1 cellular context compared by ENCODE assay signal in genomic region chr17:78735832-78736525, GRCh38.
A peak's percentile ranks its signal among the peaks of the same experiment; 100 is the strongest.
TF ChIP-seq lines count a peak whose summit lies in the region.

No MANE protein-coding gene starts in this region.

TF ChIP-seq in K562, 482 proteins besides CTCF, POLR2A, EP300 and RAD21 (continued from another document and continues in another):
- TF ChIP-seq ATF3 (IDR thresholded peaks at IDR 0.05), result peak; percentile 39; the same call in 1 of the 2 replicates
- no peak for TF ChIP-seq ATF3 (CRISPR knock-in tag; conservative IDR thresholded peaks at IDR 0.05)
- no peak for TF ChIP-seq CBX8 (IDR thresholded peaks at IDR 0.05; ENCODE audit: borderline replicate concordance, extremely low read depth, low read depth, low read length, poor library complexity, severe bottlenecking)
- peak; percentile 13; the same call in 1 of the 2 replicates for TF ChIP-seq TCF3 (CRISPR knock-in tag; IDR thresholded peaks at IDR 0.05)
- peak; percentile 23; the same call in 1 of the 2 replicates for TF ChIP-seq DPF2 (IDR thresholded peaks at IDR 0.05)
- no peak for TF ChIP-seq MBD2 (IDR thresholded peaks at IDR 0.05; ENCODE audit: borderline replicate concordance, low read depth)
- peak; percentile 33; the same call in 1 of the 2 replicates for TF ChIP-seq EHMT2 (IDR thresholded peaks at IDR 0.05)
- TF ChIP-seq NBN (IDR thresholded peaks at IDR 0.05; ENCODE audit: low read depth), result peak; percentile 72; the same call in 1 of the 2 replicates
- no peak for TF ChIP-seq HDAC2 (IDR thresholded peaks at IDR 0.05)
- no peak for TF ChIP-seq NCOA6 (IDR thresholded peaks at IDR 0.05)
- TF ChIP-seq PRDM10 (IDR thresholded peaks at IDR 0.05; ENCODE audit: partially characterized antibody), result peak; percentile 42
- peak; percentile 49; the same call in 1 of the 2 replicates for TF ChIP-seq JUN (IDR thresholded peaks at IDR 0.05; ENCODE audit: borderline replicate concordance, low read depth, low read length)
- no peak for TF ChIP-seq JUN (CRISPR knock-in tag; IDR thresholded peaks at IDR 0.05; ENCODE audit: borderline replicate concordance)
- TF ChIP-seq SMARCA4 (IDR thresholded peaks at IDR 0.05), result peak; percentile 45; the same call in 1 of the 2 replicates
- peak; percentile 27 for TF ChIP-seq ASH1L (IDR thresholded peaks at IDR 0.05; ENCODE audit: borderline replicate concordance, low read depth, partially characterized antibody)
- TF ChIP-seq SMARCE1 (IDR thresholded peaks at IDR 0.05), result 0 out of 2 replicates have a peak, but pooled peaks have one; percentile 16
- peak in 1 of 2 experiments; percentile 48 for TF ChIP-seq AFF1 (IDR thresholded peaks at IDR 0.05; ENCODE audit: low read depth in 1 of 2, partially characterized antibody in 2 of 2)
- TF ChIP-seq ELF1 (tag; IDR thresholded peaks at IDR 0.05), result peak; percentile 38; the same call in 1 of the 2 replicates
- TF ChIP-seq MAZ (CRISPR knock-in tag; conservative IDR thresholded peaks at IDR 0.05 in 1 of 2, IDR thresholded peaks at IDR 0.05 in 1 of 2), result no peak
- no peak for TF ChIP-seq USF2 (CRISPR knock-in tag; IDR thresholded peaks at IDR 0.05)
- no peak; the same call in 1 of the 2 replicates for TF ChIP-seq SMARCA5 (IDR thresholded peaks at IDR 0.05)
- TF ChIP-seq NUFIP1 (IDR thresholded peaks at IDR 0.05; ENCODE audit: partially characterized antibody), result no peak
- TF ChIP-seq ZFP30 (CRISPR knock-in tag; IDR thresholded peaks at IDR 0.05; ENCODE audit: borderline replicate concordance), result no peak
- peak; percentile 26; the same call in 1 of the 2 replicates for TF ChIP-seq JUND (IDR thresholded peaks at IDR 0.05; ENCODE audit: borderline replicate concordance, low read depth, low read length)
- TF ChIP-seq JUND (tag; IDR thresholded peaks at IDR 0.05; ENCODE audit: borderline replicate concordance, low read depth, low read length), result peak; percentile 45; the same call in 1 of the 3 replicates
- TF ChIP-seq TBL1XR1 (IDR thresholded peaks at IDR 0.05; ENCODE audit: low read length in 2 of 2), result no peak
- TF ChIP-seq ZEB2 (IDR thresholded peaks at IDR 0.05), result peak; percentile 85
- TF ChIP-seq RBM22 (IDR thresholded peaks at IDR 0.05; ENCODE audit: low read depth, low read length, poor library complexity, severe bottlenecking), result no peak
- peak; percentile 70 for TF ChIP-seq CTBP1 (IDR thresholded peaks at IDR 0.05; ENCODE audit: borderline replicate concordance)
- peak; percentile 33; the same call in 1 of the 2 replicates for TF ChIP-seq SOX6 (IDR thresholded peaks at IDR 0.05)
- peak in 1 of 2 experiments; percentile 8; a peak in 1 of 4 replicates for TF ChIP-seq HDAC1 (IDR thresholded peaks at IDR 0.05)
- no peak for TF ChIP-seq ZNF140 (CRISPR knock-in tag; IDR thresholded peaks at IDR 0.05)
- TF ChIP-seq ZBTB49 (CRISPR knock-in tag; IDR thresholded peaks at IDR 0.05; ENCODE audit: borderline replicate concordance), result no peak
- TF ChIP-seq FOXA3 (CRISPR knock-in tag; conservative IDR thresholded peaks at IDR 0.05 in 1 of 2, IDR thresholded peaks at IDR 0.05 in 1 of 2), result peak in 1 of 2 experiments; percentile 73; a peak in 2 of 4 replicates
- TF ChIP-seq ZBTB40 (IDR thresholded peaks at IDR 0.05), result 0 out of 2 replicates have a peak, but pooled peaks have one; percentile 27
- no peak for TF ChIP-seq ZBTB40 (CRISPR knock-in tag; IDR thresholded peaks at IDR 0.05)
- peak; percentile 65 to 68; a peak in 2 of 4 replicates for TF ChIP-seq MLLT1 (IDR thresholded peaks at IDR 0.05)
